Comparison of ENCODE assay signal across 23 cellular contexts in genomic region chr2:230052299-230052698, GRCh38. TPM values are rescaled to one million over a fixed set of nuclear protein-coding genes. Genes with fewer than 3 reads are reported as not detected.
A peak's percentile ranks its signal among the peaks of the same experiment; 100 is the strongest.
DNase-seq lines count a peak whose midpoint lies in the region; ATAC-seq and TF ChIP-seq lines count a peak whose summit lies in the region.
"Had no signal": no experiment of that assay in that cellular context is flagged by ENCODE, and none has a peak within 500 bp of the region (broad histone marks: within the 10 kb centered on the region; RNA-seq: fewer than 3 reads in every experiment).

No MANE protein-coding gene starts in this region.

- no peak overlapping the region for H3K4ac ChIP-seq in mesenchymal stem cell (ENCODE audit: low read depth in 1 of 2, low read length in 2 of 2)

- H3K4me1 ChIP-seq in mesenchymal stem cell (ENCODE audit: control insufficient read depth, insufficient read depth, low read depth, low read length), result no peaks in the 10 kb centered on the region
- H3K4me1 ChIP-seq: pancreas had no signal

- H3K9me3 ChIP-seq in mesenchymal stem cell (ENCODE audit: control insufficient read depth, low read length), result no peaks in the 10 kb centered on the region
- H3K9me3 ChIP-seq: pancreas had no signal

- H2BK15ac ChIP-seq in mesenchymal stem cell (ENCODE audit: low read depth, poor library complexity, severe bottlenecking), result no peak overlapping the region

- no peak overlapping the region for H2AFZ ChIP-seq in mesenchymal stem cell (ENCODE audit: low read depth, low read length)

- H3K27me3 ChIP-seq in mesenchymal stem cell (ENCODE audit: control insufficient read depth in 1 of 2, insufficient read depth in 1 of 2, low read length in 2 of 2), result no peaks in the 10 kb centered on the region
- H3K27me3 ChIP-seq: pancreas had no signal

- peak; percentile 19 for DNase-seq in COLO829 (ENCODE audit: low spot score)
- peak; percentile 60 for DNase-seq in M059J (ENCODE audit: low read depth)
- DNase-seq in epithelial cell of proximal tubule (ENCODE audit: low read depth), result peak; percentile 26
- DNase-seq in mesenchymal stem cell, result peak; percentile 15
- no peak for DNase-seq in T-helper 9 cell
- DNase-seq: activated CD4-positive, alpha-beta T cell treated with anti-CD3 and anti-CD28 coated beads, Interleukin-2, amount 50 U/mL, for 4 hours; activated effector memory CD4-positive, alpha-beta T cell treated with anti-CD3 and anti-CD28 coated beads, Interleukin-2, amount 50 U/mL, for 16 hours; activated naive CD8-positive, alpha-beta T cell treated with anti-CD3 and anti-CD28 coated beads, Interleukin-2, amount 10 ng/mL, durations not matched to agents 7 days and 5 days; C1 segment of cervical spinal cord; Calu3; cerebellar nuclear complex; DND-41; GOT3; kidney; NCI-H1092 treated with DMSO at 0.1 percent for 48 hours; NCI-H187; NCI-H524 treated with DMSO at 0.1 percent for 48 hours; pancreas; Right ventricle myocardium superior; stimulated activated CD4-positive, alpha-beta T cell treated with anti-CD3 and anti-CD28 coated beads, Interleukin-2, amount 100 ng/mL, for 24 hours had no signal

- peak overlapping the region; percentile 37 for H3K9ac ChIP-seq in mesenchymal stem cell (ENCODE audit: low read length)

- no peak overlapping the region for H3K14ac ChIP-seq in mesenchymal stem cell (ENCODE audit: low read length in 2 of 2)

- H3K79me1 ChIP-seq in mesenchymal stem cell (replicated peaks; ENCODE audit: low read length, poor library complexity, severe bottlenecking), result no peaks in the 10 kb centered on the region

- no peak overlapping the region for H2BK5ac ChIP-seq in mesenchymal stem cell (ENCODE audit: low read depth, low read length, poor library complexity, severe bottlenecking)

- no peak overlapping the region for H3K18ac ChIP-seq in mesenchymal stem cell (ENCODE audit: low read depth in 1 of 2, low read length in 2 of 2)

- H2BK120ac ChIP-seq in mesenchymal stem cell (ENCODE audit: low read depth, low read length), result no peak overlapping the region

- no peak overlapping the region for H3K27ac ChIP-seq in mesenchymal stem cell (ENCODE audit: low read length, poor library complexity, severe bottlenecking)
- H3K27ac ChIP-seq: pancreas had no signal

- no peak overlapping the region for H4K91ac ChIP-seq in mesenchymal stem cell (ENCODE audit: low read length)

- WGBS in mesenchymal stem cell, result no CpG with 5 or more reads among the region's 2 CpGs

- ATAC-seq in HG02623 (IDR thresholded peaks at IDR 0.05; ENCODE audit: unreplicated experiment) (no peak), HG03135 (IDR thresholded peaks at IDR 0.05; ENCODE audit: unreplicated experiment) (no peak), GM19395 (IDR thresholded peaks at IDR 0.05; ENCODE audit: unreplicated experiment) (no peak)
- ATAC-seq: pancreas had no signal

- no peak overlapping the region for H3K4me3 ChIP-seq in epithelial cell of proximal tubule (ENCODE audit: low read depth, low read length)
- no peak overlapping the region for H3K4me3 ChIP-seq in mesenchymal stem cell (ENCODE audit: insufficient read depth in 1 of 2, low read depth in 1 of 2, low read length in 2 of 2)
- H3K4me3 ChIP-seq: pancreas had no signal

- H2BK12ac ChIP-seq in mesenchymal stem cell (ENCODE audit: low read length in 2 of 2), result no peak overlapping the region

- no peak overlapping the region for H3K4me2 ChIP-seq in mesenchymal stem cell (ENCODE audit: low read length, poor library complexity, severe bottlenecking)

- no peak overlapping the region for H3K23ac ChIP-seq in mesenchymal stem cell (ENCODE audit: low read length in 2 of 2)

- H4K8ac ChIP-seq in mesenchymal stem cell (ENCODE audit: low read length), result no peak overlapping the region

- H3K36me3 ChIP-seq in mesenchymal stem cell (ENCODE audit: control insufficient read depth in 1 of 2, insufficient read depth in 2 of 2, low read depth in 1 of 2, low read length in 2 of 2), result no peaks in the 10 kb centered on the region
- H3K36me3 ChIP-seq: pancreas had no signal

- no peak overlapping the region for H2AK5ac ChIP-seq in mesenchymal stem cell (ENCODE audit: low read length, severe bottlenecking)

- TF ChIP-seq CTCF in epithelial cell of proximal tubule (conservative IDR thresholded peaks at IDR 0.05; ENCODE audit: low read depth, low read length), result no peak

RNA-seq across cellular contexts. Expression of gene SLC16A14, which starts 16.4 kb away (rescaled TPM):
- 0.42 and 0.81 TPM in 2 replicates for total RNA-seq in M059J (2014; rRNA removed; shearing (Covaris generic))
- 1.0 and 1.1 TPM in 2 replicates for total RNA-seq in epithelial cell of proximal tubule
- 2.2 TPM for polyA plus RNA-seq in mesenchymal stem cell (2013, experiment 1 of 2)
- 2.3 TPM for polyA plus RNA-seq in mesenchymal stem cell (2013, experiment 2 of 2)
